Comparison of ENCODE assay signal across 16 cellular contexts in the genomic region with DNA sequence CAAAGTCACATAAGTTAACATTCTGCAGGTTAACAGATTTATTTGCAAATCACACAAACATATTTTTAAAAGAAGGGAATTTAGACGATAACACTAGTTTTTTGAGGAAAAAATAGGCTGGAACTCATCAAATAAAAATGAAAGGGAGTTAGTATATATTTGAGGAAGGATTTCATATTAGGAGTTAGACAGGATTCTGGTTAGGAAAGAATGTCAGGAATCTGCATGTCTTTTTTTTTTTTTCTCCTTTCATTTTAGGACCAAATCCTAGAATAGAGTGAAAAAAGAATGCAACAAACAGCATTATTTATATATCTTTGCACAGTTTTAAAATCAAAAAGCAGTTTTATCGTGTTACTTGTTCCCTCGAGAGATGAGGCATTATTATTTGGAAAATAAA. TPM values are rescaled to one million over a fixed set of nuclear protein-coding genes. Genes with fewer than 3 reads are reported as not detected.
DNase-seq lines count a peak whose midpoint lies in the region; ATAC-seq, FAIRE-seq and TF ChIP-seq lines count a peak whose summit lies in the region.
"Had no signal": no experiment of that assay in that cellular context is flagged by ENCODE, and none has a peak within 500 bp of the region (broad histone marks: within the 10 kb centered on the region; RNA-seq: fewer than 3 reads in every experiment).

No MANE protein-coding gene starts in this region.

- peaks cover 3% of the 10 kb centered on the region for H3K27me3 Mint-ChIP-seq in glutamatergic neuron (ENCODE audit: unreplicated experiment)
- H3K27me3 Mint-ChIP-seq: activated naive CD8-positive, alpha-beta T cell treated with anti-CD3 and anti-CD28 coated beads, Interleukin-2, amount 50 U/mL, for 24 hours; effector memory CD8-positive, alpha-beta T cell had no signal

- H3K9me3 ChIP-seq in RWPE2 (ENCODE audit: severe bottlenecking), result no peaks in the 10 kb centered on the region
- no peaks in the 10 kb centered on the region for H3K9me3 ChIP-seq in endothelial cell of umbilical vein (replicated peaks; ENCODE audit: control insufficient read depth, insufficient read depth, low read length)
- H3K9me3 ChIP-seq in pancreas, result no peaks in the 10 kb centered on the region
- no peaks in the 10 kb centered on the region for H3K9me3 ChIP-seq in uterus
- H3K9me3 ChIP-seq: sigmoid colon had no signal

- WGBS in pancreas, 2 donors, result 62 to 70% methylated on average over 3 of the region's 3 CpGs

- no peaks in the 10 kb centered on the region for H3K27me3 ChIP-seq in RWPE2 (ENCODE audit: insufficient read depth, poor library complexity, severe bottlenecking)
- H3K27me3 ChIP-seq in endothelial cell of umbilical vein (ENCODE audit: control insufficient read depth in 2 of 2, insufficient read depth in 2 of 2, low read length in 2 of 2), result no peaks in the 10 kb centered on the region
- H3K27me3 ChIP-seq in pancreas, result no peaks in the 10 kb centered on the region
- no peaks in the 10 kb centered on the region for H3K27me3 ChIP-seq in uterus
- H3K27me3 ChIP-seq: sigmoid colon had no signal

- H3K4me3 ChIP-seq in RWPE2 (ENCODE audit: severe bottlenecking) (no peak overlapping the region), endothelial cell of umbilical vein (replicated peaks in 1 of 3; ENCODE audit: insufficient read depth in 1 of 3, low read depth in 1 of 3, low read length in 3 of 3) (no peak overlapping the region), pancreas (no peak overlapping the region), uterus (no peak overlapping the region)
- H3K4me3 ChIP-seq: sigmoid colon had no signal

- no peak for TF ChIP-seq CTCF in RWPE2 (IDR thresholded peaks at IDR 0.05; ENCODE audit: poor library complexity, severe bottlenecking)
- TF ChIP-seq CTCF in endothelial cell of umbilical vein (IDR thresholded peaks at IDR 0.05; ENCODE audit: extremely low read depth in 1 of 2, insufficient read depth in 1 of 2, low read depth in 1 of 2, low read length in 2 of 2), result no peak
- TF ChIP-seq CTCF in pancreas (IDR thresholded peaks at IDR 0.05), result no peak
- no peak for TF ChIP-seq CTCF in uterus (IDR thresholded peaks at IDR 0.05)
- no peak for TF ChIP-seq CTCF in glutamatergic neuron (IDR thresholded peaks at IDR 0.05; ENCODE audit: partially characterized antibody, unreplicated experiment)

- FAIRE-seq in endothelial cell of umbilical vein (lab: Jason Lieb, UNC) (no peak), pancreas (lab: Jason Lieb, UNC) (peak; percentile 43)
- FAIRE-seq: HepG2 had no signal

- BruUV-seq in endothelial cell of umbilical vein (replicated peaks; lab: Mats Ljungman, UMichigan), result no TSS peak

- dilution Hi-C loops in endothelial cell of umbilical vein (cut with MboI; ENCODE audit: extremely low pct_ligation_motif_present, low sequenced_read_pairs), result no loop called here

- H3K4me1 Mint-ChIP-seq in glutamatergic neuron (ENCODE audit: low read depth, unreplicated experiment), result peaks cover 7% of the 10 kb centered on the region

- DNase-seq in ELR (ENCODE audit: low read depth), result peak; percentile 63
- no peak for DNase-seq in RWPE2 (ENCODE audit: low spot score)
- DNase-seq in endothelial cell of umbilical vein (ENCODE audit: low read depth, low spot score), result peak; percentile 14
- no peak for DNase-seq in pancreas
- no peak for DNase-seq in uterus
- no peak for DNase-seq in glutamatergic neuron
- DNase-seq in KG1 (lab: John Stamatoyannopoulos, UW), result no peak
- DNase-seq in NAMALWA (ENCODE audit: low spot score), result no peak
- DNase-seq: activated naive CD8-positive, alpha-beta T cell treated with anti-CD3 and anti-CD28 coated beads, Interleukin-2, amount 50 U/mL, for 24 hours; AML-193; effector memory CD8-positive, alpha-beta T cell; NCI-H526 treated with DMSO at 0.1 percent for 48 hours; sigmoid colon; stimulated activated CD4-positive, alpha-beta T cell treated with anti-CD3 and anti-CD28 coated beads, Interleukin-4, amount 100 ng/mL, for 1 hour; WERI-Rb-1 had no signal

- H3K9me3 Mint-ChIP-seq in glutamatergic neuron (ENCODE audit: unreplicated experiment), result peaks cover 5% of the 10 kb centered on the region
- H3K9me3 Mint-ChIP-seq: activated naive CD8-positive, alpha-beta T cell treated with anti-CD3 and anti-CD28 coated beads, Interleukin-2, amount 50 U/mL, for 24 hours; effector memory CD8-positive, alpha-beta T cell had no signal

- no peaks in the 10 kb centered on the region for H3K9me1 ChIP-seq in endothelial cell of umbilical vein (replicated peaks; ENCODE audit: control insufficient read depth, extremely low read depth, insufficient read depth, low read length)

- no peak for TF ChIP-seq POLR2A in endothelial cell of umbilical vein (IDR thresholded peaks at IDR 0.05; ENCODE audit: low read depth, low read length)
- no peak for TF ChIP-seq POLR2A in uterus (IDR thresholded peaks at IDR 0.05)

- H3K79me2 ChIP-seq in endothelial cell of umbilical vein (ENCODE audit: control insufficient read depth, insufficient read depth, low read length), result no peaks in the 10 kb centered on the region

- intact Hi-C loops in endothelial cell of umbilical vein (cut with micrococcal nuclease), result no loop called here
- intact Hi-C loops in pancreas (cut with DNase I), result no loop called here
- intact Hi-C loops in uterus (cut with DNase I; ENCODE audit: low total_unique reads), result no loop called here

- peak overlapping the region; percentile 18 for H3K27ac ChIP-seq in RWPE2 (ENCODE audit: poor library complexity, severe bottlenecking)
- H3K27ac ChIP-seq in endothelial cell of umbilical vein (ENCODE audit: insufficient read depth, low read depth, low read length), result no peak overlapping the region
- no peak overlapping the region for H3K27ac ChIP-seq in pancreas
- H3K27ac ChIP-seq in uterus, result peak overlapping the region in 1 of 2 donors; percentile 43
- H3K27ac ChIP-seq: WERI-Rb-1 had no signal

- no peak overlapping the region for H3K9ac ChIP-seq in endothelial cell of umbilical vein (replicated peaks; ENCODE audit: extremely low read depth, insufficient read depth, low read length)

- H3K36me3 Mint-ChIP-seq in glutamatergic neuron (ENCODE audit: unreplicated experiment), result no peaks in the 10 kb centered on the region

- POLR2A ChIA-PET in endothelial cell of umbilical vein (lab: Charles Lee), result no interaction called here

- H3K36me3 ChIP-seq in RWPE2 (ENCODE audit: low read depth), result no peaks in the 10 kb centered on the region
- H3K36me3 ChIP-seq in endothelial cell of umbilical vein (ENCODE audit: control insufficient read depth in 2 of 2, extremely low read depth in 1 of 2, insufficient read depth in 2 of 2, low read length in 2 of 2), result no peaks in the 10 kb centered on the region
- H3K36me3 ChIP-seq in pancreas, result no peaks in the 10 kb centered on the region
- no peaks in the 10 kb centered on the region for H3K36me3 ChIP-seq in uterus
- H3K36me3 ChIP-seq: sigmoid colon, WERI-Rb-1 had no signal

- no peak for ATAC-seq in RWPE2 (ENCODE audit: low read depth)
- ATAC-seq in pancreas, result no peak
- ATAC-seq: activated naive CD8-positive, alpha-beta T cell treated with anti-CD3 and anti-CD28 coated beads, Interleukin-2, amount 50 U/mL, for 24 hours; effector memory CD8-positive, alpha-beta T cell; HepG2 had no signal

- no peak overlapping the region for H3K27ac Mint-ChIP-seq in glutamatergic neuron (ENCODE audit: unreplicated experiment)
- H3K27ac Mint-ChIP-seq: activated naive CD8-positive, alpha-beta T cell treated with anti-CD3 and anti-CD28 coated beads, Interleukin-2, amount 50 U/mL, for 24 hours; effector memory CD8-positive, alpha-beta T cell had no signal

- CTCF ChIA-PET in endothelial cell of umbilical vein (lab: Charles Lee), result interaction anchor here (0.9 to 1.1 kb wide), 2 partner anchors 9 to 12 kb away, joined by 3 to 4 read pairs; a partner anchor contains a TSS

- no peak overlapping the region for H3K4me2 ChIP-seq in endothelial cell of umbilical vein (ENCODE audit: insufficient read depth, low read length)

- no peaks in the 10 kb centered on the region for H4K20me1 ChIP-seq in endothelial cell of umbilical vein (replicated peaks; ENCODE audit: control insufficient read depth, extremely low read depth, insufficient read depth, low read length)

- H3K4me1 ChIP-seq in RWPE2 (ENCODE audit: insufficient read depth, poor library complexity, severe bottlenecking), result peaks cover 42% of the 10 kb centered on the region
- H3K4me1 ChIP-seq in endothelial cell of umbilical vein (ENCODE audit: control insufficient read depth, extremely low read depth, insufficient read depth, low read length), result peaks cover 24% of the 10 kb centered on the region
- peaks cover 0 to 8% (median 6%) of the 10 kb centered on the region in 3 donors for H3K4me1 ChIP-seq in pancreas
- peaks cover 0 to 6% of the 10 kb centered on the region in 2 donors for H3K4me1 ChIP-seq in uterus

- no peak overlapping the region for H3K4me3 Mint-ChIP-seq in glutamatergic neuron (ENCODE audit: unreplicated experiment)
- H3K4me3 Mint-ChIP-seq: activated naive CD8-positive, alpha-beta T cell treated with anti-CD3 and anti-CD28 coated beads, Interleukin-2, amount 50 U/mL, for 24 hours; effector memory CD8-positive, alpha-beta T cell had no signal

- no peak overlapping the region for H2AFZ ChIP-seq in endothelial cell of umbilical vein (ENCODE audit: low read depth, low read length)

RNA-seq across cellular contexts. Expression of a gene that starts 8.9 kb away (rescaled TPM):
- total RNA-seq in endothelial cell of umbilical vein, result 12.3 and 15.2 TPM in 2 replicates
- polyA plus RNA-seq in endothelial cell of umbilical vein, result 10.0 and 15.3 TPM in 2 replicates
- 5.1 and 5.2 TPM in 2 replicates for polyA plus RNA-seq in endothelial cell of umbilical vein (2011; cell fraction: cytosol; rRNA removed)
- 11.3 and 14.3 TPM in 2 replicates for polyA plus RNA-seq in endothelial cell of umbilical vein (2011; cell fraction: nucleus; rRNA removed)
- polyA plus RNA-seq in endothelial cell of umbilical vein (2012), result 3.5 and 6.1 TPM in 2 replicates
- polyA minus RNA-seq in endothelial cell of umbilical vein, result 15.6 and 18.2 TPM in 2 replicates
- polyA minus RNA-seq in endothelial cell of umbilical vein (2011; cell fraction: cytosol; rRNA and poly(A)+ RNA removed), result 2.0 TPM
- 52.0 and 59.3 TPM in 2 replicates for polyA minus RNA-seq in endothelial cell of umbilical vein (2011; cell fraction: nucleus; rRNA and poly(A)+ RNA removed)
- total RNA-seq in pancreas, result 1 to 10 TPM; 2.5 to 3.9 (median 3.2) TPM
- 1 to 10 TPM; 1.4 to 2.0 TPM for polyA plus RNA-seq in pancreas
- total RNA-seq in uterus, result 10 to 100 TPM in 3 of 4 donors, 1 to 10 TPM in 1; 2.6 to 25.4 (median 14.8) TPM
- 8.9 TPM for total RNA-seq in glutamatergic neuron (ENCODE audit: unreplicated experiment)

RNA-seq across cellular contexts. Expression of a gene that starts 17.7 kb away (rescaled TPM):
- total RNA-seq in endothelial cell of umbilical vein (5,754 and 5,781 TPM in 2 replicates), pancreas (100 to 1,000 TPM; 133 to 546 (median 215) TPM), uterus (1,000 to 10,000 TPM; 1,892 to 2,495 (median 2,052) TPM), glutamatergic neuron (ENCODE audit: unreplicated experiment) (106 TPM)
- polyA plus RNA-seq in endothelial cell of umbilical vein (5,699 and 8,361 TPM in 2 replicates), pancreas (100 to 1,000 TPM; 159 to 168 TPM)
- 5,912 and 6,029 TPM in 2 replicates for polyA plus RNA-seq in endothelial cell of umbilical vein (2011; cell fraction: cytosol; rRNA removed)
- polyA plus RNA-seq in endothelial cell of umbilical vein (2011; cell fraction: nucleus; rRNA removed), result 4,094 and 4,300 TPM in 2 replicates
- 4,943 and 4,968 TPM in 2 replicates for polyA plus RNA-seq in endothelial cell of umbilical vein (2012)
- 4,544 and 4,712 TPM in 2 replicates for polyA minus RNA-seq in endothelial cell of umbilical vein
- polyA minus RNA-seq in endothelial cell of umbilical vein (2011; cell fraction: cytosol; rRNA and poly(A)+ RNA removed), result 370 TPM
- 1,556 and 2,259 TPM in 2 replicates for polyA minus RNA-seq in endothelial cell of umbilical vein (2011; cell fraction: nucleus; rRNA and poly(A)+ RNA removed)
- total RNA-seq: HepG2 had no signal
- polyA plus RNA-seq: HepG2 had no signal

Comparison
In these comparisons a context has a peak if more than half of its experiments do, and no peak if none do; other contexts are left out.
1. DNase-seq: peak in ELR (single experiment) and endothelial cell of umbilical vein (single experiment); none in RWPE2 (single experiment), pancreas (0 of 6), uterus (0 of 2), glutamatergic neuron (single experiment), KG1 (single experiment) and NAMALWA (single experiment).